In genomic region chr2:182667321-182667695, GRCh38 we compare ENCODE assay signal across 10 cellular contexts. TPM values are rescaled to one million over a fixed set of nuclear protein-coding genes. Genes with fewer than 3 reads are reported as not detected.
DNase-seq lines count a peak whose midpoint lies in the region; ATAC-seq, FAIRE-seq and TF ChIP-seq lines count a peak whose summit lies in the region.
"Had no signal": no experiment of that assay in that cellular context is flagged by ENCODE, and none has a peak within 500 bp of the region (broad histone marks: within the 10 kb centered on the region; RNA-seq: fewer than 3 reads in every experiment).

No MANE protein-coding gene starts in this region.

- H3K4me1 Mint-ChIP-seq in glutamatergic neuron (ENCODE audit: low read depth, unreplicated experiment) = no peaks in the 10 kb centered on the region
- no peaks in the 10 kb centered on the region for H3K4me1 Mint-ChIP-seq in T-cell

- TF ChIP-seq CTCF in glutamatergic neuron (IDR thresholded peaks at IDR 0.05; ENCODE audit: partially characterized antibody, unreplicated experiment) = peak; percentile 7

- POLR2A ChIA-PET in T-cell (lab: Charles Lee) = no interaction called here

- no peak for FAIRE-seq in frontal cortex (lab: Jason Lieb, UNC)

- no peak overlapping the region for H3K4me3 Mint-ChIP-seq in glutamatergic neuron (ENCODE audit: unreplicated experiment)
- no peak overlapping the region for H3K4me3 Mint-ChIP-seq in T-cell

- H3K36me3 Mint-ChIP-seq in glutamatergic neuron (ENCODE audit: unreplicated experiment) (no peaks in the 10 kb centered on the region), T-cell (no peaks in the 10 kb centered on the region)

- CTCF ChIA-PET in T-cell (lab: Charles Lee) = interaction anchor here (0.5 to 2.3 kb wide), 9 partner anchors 9 to 427 kb away, joined by 3 to 35 read pairs (median 6); no protein-coding TSS in a partner anchor

- H3K27ac Mint-ChIP-seq in glutamatergic neuron (ENCODE audit: unreplicated experiment) (no peak overlapping the region), T-cell (no peak overlapping the region)

- H3K9me3 Mint-ChIP-seq in glutamatergic neuron (ENCODE audit: unreplicated experiment) = peaks cover 2% of the 10 kb centered on the region
- H3K9me3 Mint-ChIP-seq in T-cell = no peaks in the 10 kb centered on the region
- H3K9me3 Mint-ChIP-seq: IgD-negative memory B cell had no signal

- no peak for DNase-seq in glutamatergic neuron
- no peak for DNase-seq in frontal cortex (ENCODE audit: low spot score in 2 of 2)
- DNase-seq in T-cell = no peak
- no peak for DNase-seq in NAMALWA (ENCODE audit: low spot score)
- DNase-seq: nucleus accumbens; stimulated activated CD4-positive, alpha-beta T cell treated with anti-CD3 and anti-CD28 coated beads, Interleukin-4, amount 100 ng/mL, for 4 hours had no signal

- H3K27me3 Mint-ChIP-seq in glutamatergic neuron (ENCODE audit: unreplicated experiment) (peaks cover 6% of the 10 kb centered on the region), T-cell (no peaks in the 10 kb centered on the region)

- ATAC-seq in GM19023 (IDR thresholded peaks at IDR 0.05; ENCODE audit: unreplicated experiment) = peak; percentile 15
- ATAC-seq in GM21529 (IDR thresholded peaks at IDR 0.05; ENCODE audit: unreplicated experiment) = peak; percentile 29
- ATAC-seq in HG03139 (IDR thresholded peaks at IDR 0.05; ENCODE audit: unreplicated experiment) = peak; percentile 12
- ATAC-seq in T-cell (replicated peaks in 1 of 4) = no peak

RNA-seq across cellular contexts. Expression of gene DNAJC10, which starts 48.7 kb away (rescaled TPM):
- total RNA-seq in glutamatergic neuron (ENCODE audit: unreplicated experiment) (63.0 TPM), frontal cortex (44.0 TPM), T-cell (10 to 100 TPM; 39.5 to 52.9 (median 46.1) TPM)

Comparison
In these comparisons a context has a peak if more than half of its experiments do, and no peak if none do; other contexts are left out.
1. ATAC-seq: peak in GM19023 (single experiment), GM21529 (single experiment) and HG03139 (single experiment); none in T-cell (0 of 4).